Comparison of ENCODE assay signal across 18 cellular contexts in genomic region chr1:109271458-109271857, GRCh38. TPM values are rescaled to one million over a fixed set of nuclear protein-coding genes. Genes with fewer than 3 reads are reported as not detected.
A peak's percentile ranks its signal among the peaks of the same experiment; 100 is the strongest.
DNase-seq lines count a peak whose midpoint lies in the region; ATAC-seq and TF ChIP-seq lines count a peak whose summit lies in the region.
"Had no signal": no experiment of that assay in that cellular context is flagged by ENCODE, and none has a peak within 500 bp of the region (broad histone marks: within the 10 kb centered on the region; RNA-seq: fewer than 3 reads in every experiment).

No MANE protein-coding gene starts in this region.

- H3K9me3 ChIP-seq in lower lobe of right lung, result no peaks in the 10 kb centered on the region
- H3K9me3 ChIP-seq in spleen, result no peaks in the 10 kb centered on the region
- H3K9me3 ChIP-seq in sigmoid colon, result no peaks in the 10 kb centered on the region
- H3K9me3 ChIP-seq: SK-N-SH had no signal

- in situ Hi-C loops in GM13976 (cut with MboI; ENCODE audit: low sequenced_read_pairs, unreplicated experiment), result no loop called here

- H3K27ac Mint-ChIP-seq in glutamatergic neuron (ENCODE audit: unreplicated experiment), result no peak overlapping the region
- H3K27ac Mint-ChIP-seq: IgD-negative memory B cell had no signal

- H3K4me3 ChIP-seq in lower lobe of right lung (no peak overlapping the region), spleen (no peak overlapping the region), sigmoid colon (no peak overlapping the region)

- TF ChIP-seq CTCF in lower lobe of right lung (IDR thresholded peaks at IDR 0.05) (no peak), spleen (IDR thresholded peaks at IDR 0.05 in 8 of 11, conservative IDR thresholded peaks at IDR 0.05 in 3 of 11) (no peak), GM13976 (IDR thresholded peaks at IDR 0.05; ENCODE audit: borderline replicate concordance, control extremely low read depth, extremely low read depth, insufficient read depth, missing control alignments) (no peak), glutamatergic neuron (IDR thresholded peaks at IDR 0.05; ENCODE audit: partially characterized antibody, unreplicated experiment) (no peak), sigmoid colon (IDR thresholded peaks at IDR 0.05) (no peak)

- 87 to 98% (median 93%) methylated on average over 4 to 6 of the region's 6 CpGs for WGBS in spleen, 5 donors
- 89 to 94% methylated on average over 6 of the region's 6 CpGs for WGBS in sigmoid colon, 2 donors

- peaks cover 8% of the 10 kb centered on the region for H3K27me3 Mint-ChIP-seq in glutamatergic neuron (ENCODE audit: unreplicated experiment)
- H3K27me3 Mint-ChIP-seq: CD4-positive, CD25-positive, alpha-beta regulatory T cell had no signal

- intact Hi-C loops in lower lobe of right lung (cut with DNase I) (loop anchor here (10.0 kb wide), 1 partner anchor 133 kb away; no protein-coding TSS in a partner anchor), spleen (cut with DNase I; ENCODE audit: low total_unique reads) (no loop called here), sigmoid colon (cut with DNase I) (loop anchor here (10.0 kb wide), 1 partner anchor 263 kb away; the partner anchor contains the start of gene GPR61)

- peaks cover 16% of the 10 kb centered on the region for H3K4me1 ChIP-seq in lower lobe of right lung
- H3K4me1 ChIP-seq in spleen, result peaks cover 0 to 25% (median 0%) of the 10 kb centered on the region in 6 donors
- peaks cover 0 to 17% (median 8%) of the 10 kb centered on the region in 4 donors for H3K4me1 ChIP-seq in sigmoid colon

- no peaks in the 10 kb centered on the region for H3K36me3 Mint-ChIP-seq in glutamatergic neuron (ENCODE audit: unreplicated experiment)
- H3K36me3 Mint-ChIP-seq: CD4-positive, CD25-positive, alpha-beta regulatory T cell had no signal

- H3K36me3 ChIP-seq in lower lobe of right lung (no peaks in the 10 kb centered on the region), spleen (no peaks in the 10 kb centered on the region), sigmoid colon (peaks cover 0 to 28% (median 0%) of the 10 kb centered on the region in 4 donors)

- no peak for ATAC-seq in lower lobe of right lung

- peak; percentile 24 for DNase-seq in lower lobe of right lung
- DNase-seq in spleen, result peak; percentile 54
- DNase-seq in activated CD4-positive, CD25-positive, alpha-beta regulatory T cell treated with anti-CD3 and anti-CD28 coated beads, Interleukin-2, amount 50 U/mL, for 72 hours, result no peak
- DNase-seq in GM13976 (ENCODE audit: low spot score), result no peak
- DNase-seq in glutamatergic neuron, result no peak
- no peak for DNase-seq in sigmoid colon
- DNase-seq: CD4-positive, CD25-positive, alpha-beta regulatory T cell; GOT3; NCI-H1105; NCI-H146; NCI-H2029; NCI-H2227 treated with DMSO at 0.1 percent for 48 hours; NCI-H510A; NCI-H748 treated with DMSO at 0.1 percent for 48 hours; SIG-M5; SK-N-SH had no signal

- TF ChIP-seq POLR2A in spleen (IDR thresholded peaks at IDR 0.05) (no peak), sigmoid colon (IDR thresholded peaks at IDR 0.05) (no peak)

- peaks cover 21% of the 10 kb centered on the region for H3K4me1 Mint-ChIP-seq in glutamatergic neuron (ENCODE audit: low read depth, unreplicated experiment)
- H3K4me1 Mint-ChIP-seq: CD4-positive, CD25-positive, alpha-beta regulatory T cell; IgD-negative memory B cell had no signal

- H3K27ac ChIP-seq in cingulate gyrus (ENCODE audit: low read depth, low read length), result peak overlapping the region; percentile 19
- H3K27ac ChIP-seq in lower lobe of right lung, result no peak overlapping the region
- H3K27ac ChIP-seq in spleen, result no peak overlapping the region
- H3K27ac ChIP-seq in sigmoid colon, result no peak overlapping the region

- H3K4me3 Mint-ChIP-seq in glutamatergic neuron (ENCODE audit: unreplicated experiment), result no peak overlapping the region
- H3K4me3 Mint-ChIP-seq: CD4-positive, CD25-positive, alpha-beta regulatory T cell; IgD-negative memory B cell had no signal

- H3K9me3 Mint-ChIP-seq in glutamatergic neuron (ENCODE audit: unreplicated experiment), result peaks cover 4% of the 10 kb centered on the region
- H3K9me3 Mint-ChIP-seq: CD4-positive, CD25-positive, alpha-beta regulatory T cell; IgD-negative memory B cell had no signal

- H3K27me3 ChIP-seq in lower lobe of right lung (ENCODE audit: low read depth) (no peaks in the 10 kb centered on the region), spleen (replicated peaks in 1 of 7) (peaks cover 0 to 15% (median 0%) of the 10 kb centered on the region in 7 donors), sigmoid colon (no peaks in the 10 kb centered on the region)

- TF ChIP-seq EP300 in sigmoid colon (IDR thresholded peaks at IDR 0.05), result no peak

RNA-seq across cellular contexts. Expression of gene PSRC1, which starts 11.5 kb away (rescaled TPM):
- 4.2 TPM for total RNA-seq in lower lobe of right lung
- 1 to 10 TPM; 2.0 to 9.3 (median 3.1) TPM for total RNA-seq in spleen
- polyA plus RNA-seq in spleen, result 1 to 10 TPM; 3.5 to 3.9 (median 3.5) TPM
- 13.9 TPM for total RNA-seq in glutamatergic neuron (ENCODE audit: unreplicated experiment)
- total RNA-seq in sigmoid colon, result 10 to 100 TPM in 1 of 4 donors, 1 to 10 TPM in 3; 2.3 to 13.6 (median 7.4) TPM
- polyA plus RNA-seq in sigmoid colon, result 10 to 100 TPM in 1 of 3 donors, 1 to 10 TPM in 2; 3.0 to 12.2 (median 3.6) TPM
- polyA plus RNA-seq: IgD-negative memory B cell had no signal

RNA-seq across cellular contexts. Expression of gene CELSR2, which starts 22.1 kb away (rescaled TPM):
- 7.2 TPM for total RNA-seq in lower lobe of right lung
- 1 to 10 TPM in 5 of 7 donors, under 1 TPM in 2; 0.79 to 2.9 (median 1.4) TPM for total RNA-seq in spleen
- polyA plus RNA-seq in spleen, result under 1 TPM; 0.20 to 0.54 (median 0.46) TPM
- 181 TPM for total RNA-seq in glutamatergic neuron (ENCODE audit: unreplicated experiment)
- total RNA-seq in sigmoid colon, result 10 to 100 TPM in 1 of 4 donors, 1 to 10 TPM in 3; 3.6 to 10.8 (median 5.3) TPM
- 1 to 10 TPM in 1 of 3 donors, under 1 TPM in 2; under 0.01 to 3.3 (median under 0.01) TPM for polyA plus RNA-seq in sigmoid colon

RNA-seq across cellular contexts. Expression of gene MYBPHL, which starts 35.4 kb away (rescaled TPM):
- total RNA-seq in lower lobe of right lung (2.8 TPM), spleen (not detected), glutamatergic neuron (ENCODE audit: unreplicated experiment) (0.64 TPM), sigmoid colon (not detected)
- polyA plus RNA-seq in spleen (not detected), sigmoid colon (not detected)
- total RNA-seq: CD4-positive, CD25-positive, alpha-beta regulatory T cell had no signal
- polyA plus RNA-seq: CD4-positive, CD25-positive, alpha-beta regulatory T cell; IgD-negative memory B cell had no signal

RNA-seq across cellular contexts. Expression of gene SARS1, which starts 57.7 kb away (rescaled TPM):
- total RNA-seq in lower lobe of right lung (188 TPM), spleen (100 to 1,000 TPM in 3 of 7 donors, 10 to 100 TPM in 4; 98.5 to 138 (median 99.4) TPM), glutamatergic neuron (ENCODE audit: unreplicated experiment) (555 TPM), sigmoid colon (100 to 1,000 TPM; 106 to 160 (median 148) TPM)
- polyA plus RNA-seq in spleen (10 to 100 TPM; 47.2 to 63.2 (median 50.1) TPM), sigmoid colon (100 to 1,000 TPM; 100 to 135 (median 108) TPM)

Comparison
In these comparisons a context has a peak if more than half of its experiments do, and no peak if none do; other contexts are left out.
1. DNase-seq: peak in lower lobe of right lung (single experiment) and spleen (single experiment); none in activated CD4-positive, CD25-positive, alpha-beta regulatory T cell treated with anti-CD3 and anti-CD28 coated beads, Interleukin-2, amount 50 U/mL, for 72 hours (single experiment), GM13976 (single experiment), glutamatergic neuron (single experiment) and sigmoid colon (single experiment).
2. RNA of gene CELSR2, which starts 22.1 kb away (total RNA-seq): 181 TPM in glutamatergic neuron (single experiment); 7.2 TPM in lower lobe of right lung (single experiment), 3.6 to 10.8 TPM in sigmoid colon and 0.79 to 2.9 TPM in spleen; every median in the first group is over 10 times any median in the second.